Comparison of ENCODE assay signal across 8 cellular contexts in the genomic region with DNA sequence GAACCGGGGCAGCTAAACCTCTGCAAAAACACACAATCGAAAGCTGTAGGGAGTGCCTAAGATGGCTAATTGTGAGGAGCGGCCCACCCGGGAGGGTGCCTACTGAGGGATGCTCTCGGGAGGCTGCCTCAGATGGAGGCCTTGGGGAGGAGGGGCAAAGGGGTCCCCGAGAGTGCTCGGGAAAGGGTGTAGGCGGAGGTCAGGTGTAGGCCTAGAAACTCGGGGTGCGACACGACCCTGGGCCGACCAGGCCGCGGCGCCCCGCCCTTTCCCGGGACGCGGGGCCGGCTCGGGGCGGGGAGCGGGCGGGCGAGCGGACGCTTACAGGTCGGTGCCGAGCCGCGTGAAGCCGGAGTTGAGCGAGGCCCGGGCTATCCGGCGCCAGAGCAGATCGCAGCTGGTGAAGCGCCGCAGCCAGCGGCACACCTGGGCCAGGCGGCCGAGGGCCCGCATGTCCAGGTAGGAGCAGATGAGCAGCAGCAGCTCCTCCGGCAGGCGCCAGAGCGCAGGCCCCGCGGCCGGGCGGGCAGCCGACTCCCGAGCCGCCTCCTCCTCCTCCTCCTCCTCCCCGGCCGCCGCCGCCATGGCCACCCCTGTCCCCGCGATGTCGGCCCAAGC. TPM values are rescaled to one million over a fixed set of nuclear protein-coding genes. Genes with fewer than 3 reads are reported as not detected.
DNase-seq lines count a peak whose midpoint lies in the region; ATAC-seq lines count a peak whose summit lies in the region.

No MANE protein-coding gene starts in this region.

- no peaks in the 10 kb centered on the region for H3K36me3 ChIP-seq in esophagus (ENCODE audit: control insufficient read depth in 2 of 2, insufficient read depth in 2 of 2, low read length in 1 of 2)
- H3K36me3 ChIP-seq in muscle layer of duodenum (ENCODE audit: control insufficient read depth in 1 of 2, insufficient read depth in 2 of 2, low read length in 2 of 2): no peaks in the 10 kb centered on the region

- no peaks in the 10 kb centered on the region for H3K9me3 ChIP-seq in esophagus (ENCODE audit: control insufficient read depth in 2 of 2, insufficient read depth in 1 of 2, low read depth in 1 of 2, low read length in 1 of 2)
- H3K9me3 ChIP-seq in muscle layer of duodenum (ENCODE audit: control insufficient read depth in 1 of 2, low read length in 2 of 2): no peaks in the 10 kb centered on the region

- H3K27me3 ChIP-seq in esophagus (ENCODE audit: control insufficient read depth in 1 of 2, insufficient read depth in 2 of 2, low read length in 2 of 2) (no peaks in the 10 kb centered on the region), muscle layer of duodenum (ENCODE audit: low read depth, low read length) (no peaks in the 10 kb centered on the region)

- ATAC-seq in HG02885 (IDR thresholded peaks at IDR 0.05; ENCODE audit: poor library complexity, unreplicated experiment): peak; percentile 69

- DNase-seq in SKM-1 treated with dmso at 0.1 percent for 144 hours (lab: John Stamatoyannopoulos, UW; ENCODE audit: unreplicated experiment): peak; percentile 28
- DNase-seq in SKM-1 (lab: John Stamatoyannopoulos, UW; ENCODE audit: unreplicated experiment): no peak
- peak; percentile 24 for DNase-seq in NCI-H774 (lab: John Stamatoyannopoulos, UW)
- DNase-seq in activated T-cell treated with anti-CD3 and anti-CD28 coated beads for 4 hours: peak; percentile 57
- DNase-seq in stimulated activated CD8-positive, alpha-beta memory T cell treated with anti-CD3 and anti-CD28 coated beads, Interleukin-7, amount 100 ng/mL, for 4 hours (ENCODE audit: low read depth in 2 of 2): peak; percentile 39 to 58

- WGBS in esophagus, 2 donors: 0% methylated on average over 44 to 60 of the region's 60 CpGs

- H3K27ac ChIP-seq in esophagus (ENCODE audit: low read depth in 2 of 2, low read length in 1 of 2): peak overlapping the region; percentile 96 to 98
- peak overlapping the region; percentile 98 for H3K27ac ChIP-seq in muscle layer of duodenum (ENCODE audit: low read length)

- H3K4me1 ChIP-seq in esophagus (ENCODE audit: control insufficient read depth in 2 of 2, insufficient read depth in 2 of 2, low read length in 1 of 2): peaks cover 0 to 8% of the 10 kb centered on the region in 2 donors
- peaks cover 8 to 28% of the 10 kb centered on the region in 2 donors for H3K4me1 ChIP-seq in muscle layer of duodenum (ENCODE audit: control insufficient read depth in 1 of 2, insufficient read depth in 2 of 2, low read length in 2 of 2)

- H3K4me3 ChIP-seq in esophagus (ENCODE audit: low read depth in 1 of 2, low read length in 2 of 2): peak overlapping the region; percentile 78 to 97
- H3K4me3 ChIP-seq in muscle layer of duodenum (ENCODE audit: low read depth in 1 of 2, low read length in 2 of 2): peak overlapping the region; percentile 85 to 92

RNA-seq across cellular contexts. Expression of a gene that starts 0.8 kb away (rescaled TPM):
- 10 to 100 TPM; 27.0 to 31.1 TPM for polyA plus RNA-seq in esophagus
